In the genomic region with DNA sequence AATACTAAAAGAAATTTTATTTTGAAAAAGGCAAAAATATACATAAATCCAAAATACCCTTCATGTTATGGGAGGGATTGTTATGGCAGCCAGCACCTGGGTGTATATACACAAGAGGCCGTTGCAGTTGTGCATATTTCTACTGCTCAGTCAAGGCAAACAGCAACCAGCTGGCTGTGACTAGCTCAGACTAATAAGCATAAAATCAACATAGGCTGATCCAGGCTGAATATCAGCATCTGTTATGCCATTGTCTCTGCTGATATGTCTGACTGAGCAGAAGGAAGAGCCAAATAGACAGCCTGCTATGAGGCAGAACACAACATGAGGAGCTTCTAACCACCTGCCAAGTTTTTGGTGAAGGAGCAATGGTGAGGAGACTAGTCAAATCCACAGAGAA, we compare ENCODE assay signal across 11 cellular contexts.
DNase-seq lines count a peak whose midpoint lies in the region; ATAC-seq, FAIRE-seq and TF ChIP-seq lines count a peak whose summit lies in the region.
"Had no signal": no experiment of that assay in that cellular context is flagged by ENCODE, and none has a peak within 500 bp of the region (broad histone marks: within the 10 kb centered on the region; RNA-seq: fewer than 3 reads in every experiment).

No MANE protein-coding gene starts in this region.

- peak overlapping the region; percentile 62 for H2AFZ ChIP-seq in keratinocyte (ENCODE audit: control insufficient read depth, low read length)

- dilution Hi-C loops in keratinocyte (cut with MboI; ENCODE audit: extremely low pct_ligation_motif_present, low sequenced_read_pairs): no loop called here

- H3K4me1 ChIP-seq in keratinocyte (ENCODE audit: control insufficient read depth, extremely low read depth, insufficient read depth, low read length): peaks cover 8% of the 10 kb centered on the region

- peaks cover 4% of the 10 kb centered on the region for H3K9me3 ChIP-seq in keratinocyte (ENCODE audit: control insufficient read depth, low read depth, low read length)

- no peaks in the 10 kb centered on the region for H3K36me3 ChIP-seq in keratinocyte (ENCODE audit: control insufficient read depth in 2 of 2, extremely low read depth in 1 of 2, insufficient read depth in 2 of 2, low read length in 2 of 2)

- H3K27ac ChIP-seq in keratinocyte (ENCODE audit: control insufficient read depth, insufficient read depth, low read length): peak overlapping the region; percentile 17

- no peaks in the 10 kb centered on the region for H3K79me2 ChIP-seq in keratinocyte (ENCODE audit: control insufficient read depth, insufficient read depth, low read length)

- H3K27me3 ChIP-seq in keratinocyte (ENCODE audit: control insufficient read depth, extremely low read depth, insufficient read depth, low read length): no peaks in the 10 kb centered on the region

- H3K9ac ChIP-seq in keratinocyte (ENCODE audit: control insufficient read depth, extremely low read depth, insufficient read depth, low read length): no peak overlapping the region

- H3K9me1 ChIP-seq in keratinocyte (ENCODE audit: control insufficient read depth, extremely low read depth, insufficient read depth, low read length): no peaks in the 10 kb centered on the region

- no peak for ATAC-seq in GM18505 (IDR thresholded peaks at IDR 0.05; ENCODE audit: unreplicated experiment)
- ATAC-seq in GM18519 (IDR thresholded peaks at IDR 0.05; ENCODE audit: low FRiP score, unreplicated experiment): no peak
- ATAC-seq: activated CD8-positive, alpha-beta T cell treated with anti-CD3 and anti-CD28 coated beads, Interleukin-2, amount 10 ng/mL, durations not matched to agents 7 days and 5 days had no signal

- FAIRE-seq in keratinocyte (lab: Jason Lieb, UNC): peak; percentile 67

- H4K20me1 ChIP-seq in keratinocyte (ENCODE audit: control insufficient read depth, extremely low read depth, insufficient read depth, low read length): no peaks in the 10 kb centered on the region

- TF ChIP-seq CTCF in WI38 (IDR thresholded peaks at IDR 0.05; ENCODE audit: low read depth, low read length) (no peak), keratinocyte (optimal IDR thresholded peaks at IDR 0.05 in 1 of 3, IDR thresholded peaks at IDR 0.05 in 1 of 3, conservative IDR thresholded peaks at IDR 0.05 in 1 of 3; ENCODE audit: extremely low read depth in 1 of 3, insufficient read depth in 2 of 3, low read length in 3 of 3) (no peak)

- no peak for TF ChIP-seq POLR2A in GM18505 (IDR thresholded peaks at IDR 0.05; ENCODE audit: borderline replicate concordance, extremely low read depth, insufficient read depth, insufficient read length)

- H3K4me2 ChIP-seq in keratinocyte (ENCODE audit: control insufficient read depth, extremely low read depth, insufficient read depth, low read depth, low read length): no peak overlapping the region

- peak overlapping the region; percentile 15; the same call in 1 of the 2 replicates for H3K4me3 ChIP-seq in WI38 (ENCODE audit: low read depth, low read length)
- H3K4me3 ChIP-seq in keratinocyte (ENCODE audit: control insufficient read depth in 2 of 3, extremely low read depth in 1 of 3, insufficient read depth in 2 of 3, low read depth in 1 of 3, low read length in 3 of 3): no peak overlapping the region

- DNase-seq in D341Med (ENCODE audit: low spot score) (peak; percentile 72), NCI-H1694 treated with DMSO at 0.1 percent for 48 hours (lab: John Stamatoyannopoulos, UW) (peak; percentile 99), keratinocyte (ENCODE audit: low read depth, low spot score) (no peak), NOMO-1 (lab: John Stamatoyannopoulos, UW; ENCODE audit: unreplicated experiment in 2 of 2) (no peak), NOMO-1 treated with DMSO at 0.1 percent for 48 hours (lab: John Stamatoyannopoulos, UW; ENCODE audit: unreplicated experiment) (no peak)
- DNase-seq: activated CD8-positive, alpha-beta T cell treated with anti-CD3 and anti-CD28 coated beads, Interleukin-2, amount 10 ng/mL, durations not matched to agents 7 days and 5 days; DND-41; nucleus accumbens had no signal

Comparison
In these comparisons a context has a peak if more than half of its experiments do, and no peak if none do; other contexts are left out.
1. DNase-seq: peak in D341Med (single experiment) and NCI-H1694 treated with DMSO at 0.1 percent for 48 hours (single experiment); none in keratinocyte (single experiment), NOMO-1 (0 of 2) and NOMO-1 treated with DMSO at 0.1 percent for 48 hours (single experiment).